Comparison of ENCODE assay signal across 18 cellular contexts in the genomic region with DNA sequence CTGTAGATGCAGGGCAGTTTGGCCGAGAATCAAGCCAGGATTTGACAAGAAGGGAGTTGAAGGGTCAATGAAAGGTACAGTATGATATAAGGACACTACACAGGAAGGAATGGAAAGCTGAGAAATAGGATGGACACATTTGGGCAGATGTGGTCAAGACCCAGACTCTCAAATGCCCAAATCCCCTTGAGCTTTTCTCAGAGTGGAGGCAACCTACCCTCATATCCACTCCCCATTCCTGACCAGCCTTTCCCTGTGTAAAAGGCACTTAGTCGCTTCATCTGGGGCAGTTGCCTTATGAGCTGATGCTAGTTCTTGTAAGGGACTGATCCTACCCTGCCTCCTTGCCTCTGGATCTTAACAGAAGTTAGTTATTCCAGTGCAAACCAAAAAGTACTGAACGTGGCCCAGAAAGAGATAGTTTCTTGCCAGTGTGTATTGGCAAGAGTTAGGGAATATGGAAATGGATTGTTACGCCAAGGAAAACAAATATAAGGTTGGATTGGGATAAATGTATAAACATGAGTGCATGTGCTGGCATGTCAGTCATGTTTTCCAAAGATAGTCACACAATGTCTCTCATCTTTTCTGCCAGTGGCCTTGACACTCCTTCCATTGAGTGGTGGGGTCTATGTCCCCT.
"Had no signal": no experiment of that assay in that cellular context is flagged by ENCODE, and none has a peak within 500 bp of the region (broad histone marks: within the 10 kb centered on the region; RNA-seq: fewer than 3 reads in every experiment).

No MANE protein-coding gene starts in this region.

- H3K4me3 Mint-ChIP-seq: effector memory CD8-positive, alpha-beta T cell; nephron progenitor cell; stimulated activated naive B cell treated with anti-CD40 and anti-IgM and Interleukin-4, amounts not matched to agents 10 μg/mL and 1 μg/mL and 100 μg/mL, for 72 hours; stimulated activated naive CD8-positive, alpha-beta T cell treated with anti-CD3 and anti-CD28 coated beads, Interleukin-15, amount 100 ng/mL, for 72 hours had no signal

- ATAC-seq: effector memory CD8-positive, alpha-beta T cell; gastrocnemius medialis; heart right ventricle; naive thymus-derived CD4-positive, alpha-beta T cell; stimulated activated naive B cell treated with anti-CD40 and anti-IgM and Interleukin-4, amounts not matched to agents 10 μg/mL and 1 μg/mL and 100 μg/mL, for 72 hours; stimulated activated naive CD8-positive, alpha-beta T cell treated with anti-CD3 and anti-CD28 coated beads, Interleukin-15, amount 100 ng/mL, for 72 hours had no signal

- H3K27me3 ChIP-seq: gastrocnemius medialis, heart right ventricle, neutrophil, right atrium auricular region, sigmoid colon, testis had no signal

- H3K4me3 ChIP-seq: gastrocnemius medialis, heart right ventricle, right atrium auricular region, sigmoid colon, skin epidermis, testis had no signal

- H3K27me3 Mint-ChIP-seq: effector memory CD8-positive, alpha-beta T cell; naive thymus-derived CD4-positive, alpha-beta T cell; stimulated activated naive B cell treated with anti-CD40 and anti-IgM and Interleukin-4, amounts not matched to agents 10 μg/mL and 1 μg/mL and 100 μg/mL, for 72 hours; stimulated activated naive CD8-positive, alpha-beta T cell treated with anti-CD3 and anti-CD28 coated beads, Interleukin-15, amount 100 ng/mL, for 72 hours had no signal

- H3K27ac ChIP-seq: gastrocnemius medialis, heart right ventricle, neutrophil, right atrium auricular region, sigmoid colon, skin epidermis, testis had no signal

- DNase-seq: effector memory CD8-positive, alpha-beta T cell; gastrocnemius medialis; heart right ventricle; hypothalamus; kidney glomerular epithelial cell; naive thymus-derived CD4-positive, alpha-beta T cell; nephron progenitor cell; posterior cingulate gyrus; sigmoid colon; stimulated activated CD4-positive, alpha-beta T cell treated with anti-CD3 and anti-CD28 coated beads, Interleukin-2, amount 100 ng/mL, for 24 hours; stimulated activated CD4-positive, alpha-beta T cell treated with anti-CD3 and anti-CD28 coated beads, Interleukin-4, amount 100 ng/mL, for 4 hours; stimulated activated naive B cell treated with anti-CD40 and anti-IgM and Interleukin-4, amounts not matched to agents 10 μg/mL and 1 μg/mL and 100 μg/mL, for 72 hours; stimulated activated naive CD8-positive, alpha-beta T cell treated with anti-CD3 and anti-CD28 coated beads, Interleukin-15, amount 100 ng/mL, for 72 hours; testis; trophoblast cell had no signal

- H3K36me3 ChIP-seq: gastrocnemius medialis, neutrophil, right atrium auricular region, sigmoid colon had no signal

- H3K9me3 ChIP-seq: gastrocnemius medialis, heart right ventricle, neutrophil, right atrium auricular region, sigmoid colon, testis had no signal

- H3K27ac Mint-ChIP-seq: effector memory CD8-positive, alpha-beta T cell; nephron progenitor cell had no signal
